ENCODE assay signal across 11 cellular contexts in the genomic region with DNA sequence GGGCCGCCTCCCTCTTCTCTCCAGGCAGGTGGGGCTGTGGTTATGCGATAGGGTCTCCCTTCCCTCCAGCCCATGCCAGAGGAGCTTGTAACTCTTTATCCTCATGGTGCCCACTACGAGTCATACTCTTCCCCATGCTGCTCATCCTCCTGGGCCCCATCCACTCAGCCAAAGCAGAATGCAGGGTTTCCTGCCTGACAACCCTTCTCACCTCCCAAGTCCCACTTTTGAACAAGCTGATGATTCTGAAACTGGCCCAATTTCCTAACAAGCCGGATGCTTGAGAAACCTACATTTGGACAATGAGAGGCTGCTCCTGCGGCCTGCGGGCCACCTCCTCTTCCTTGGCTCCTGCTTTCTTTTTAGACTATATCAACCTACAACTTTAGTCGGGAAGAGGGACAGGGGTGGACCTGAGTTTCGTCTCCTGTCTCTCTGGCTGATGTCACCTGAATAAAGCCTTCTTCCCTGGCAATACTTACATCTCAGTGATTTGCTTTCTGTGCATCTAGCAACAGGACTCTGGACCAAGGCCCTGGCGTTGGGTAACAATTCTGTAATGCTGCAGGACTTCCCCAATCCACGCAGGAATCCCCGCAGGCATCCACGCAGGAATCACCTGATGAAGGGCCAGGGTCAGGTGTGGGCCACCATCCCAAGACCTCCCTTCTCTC. TPM values are rescaled to one million over a fixed set of nuclear protein-coding genes. Genes with fewer than 3 reads are reported as not detected.
DNase-seq lines count a peak whose midpoint lies in the region; ATAC-seq and TF ChIP-seq lines count a peak whose summit lies in the region.
"Had no signal": no experiment of that assay in that cellular context is flagged by ENCODE, and none has a peak within 500 bp of the region (broad histone marks: within the 10 kb centered on the region; RNA-seq: fewer than 3 reads in every experiment).

No MANE protein-coding gene starts in this region.

- H3K36me3 ChIP-seq in heart right ventricle = peaks cover 0 to 44% (median 0%) of the 10 kb centered on the region in 9 donors

- in situ Hi-C loops in G401 (cut with HindIII; ENCODE audit: low sequenced_read_pairs) = no loop called here

- H3K9me3 Mint-ChIP-seq in CD14-positive monocyte (no peaks in the 10 kb centered on the region), memory B cell (no peaks in the 10 kb centered on the region)
- no peaks in the 10 kb centered on the region for H3K9me3 Mint-ChIP-seq in activated T-helper 1 cell treated with anti-CD3 and anti-CD28 coated beads, Interleukin-12 subunit alpha, Interleukin-12 subunit beta, Interleukin-2, Interleukin-4 antibody, amounts not matched to agents 30 ng/mL and 10 ng/mL and 1 ng/mL, durations not matched to agents 14 hours and 24 hours and 36 hours

- H3K36me3 Mint-ChIP-seq in CD14-positive monocyte (peaks cover 44 to 51% of the 10 kb centered on the region in 2 donors), memory B cell (peaks cover 5% of the 10 kb centered on the region)
- H3K36me3 Mint-ChIP-seq in activated T-helper 1 cell treated with anti-CD3 and anti-CD28 coated beads, Interleukin-12 subunit alpha, Interleukin-12 subunit beta, Interleukin-2, Interleukin-4 antibody, amounts not matched to agents 30 ng/mL and 10 ng/mL and 1 ng/mL, durations not matched to agents 14 hours and 24 hours and 36 hours (ENCODE audit: low read depth) = no peaks in the 10 kb centered on the region

- intact Hi-C loops in CD14-positive monocyte (cut with micrococcal nuclease) = no loop called here
- intact Hi-C loops in activated T-helper 1 cell treated with anti-CD3 and anti-CD28 coated beads, Interleukin-12 subunit alpha, Interleukin-12 subunit beta, Interleukin-2, Interleukin-4 antibody, amounts not matched to agents 30 ng/mL and 10 ng/mL and 1 ng/mL, durations not matched to agents 14 hours and 24 hours and 36 hours (cut with micrococcal nuclease) = no loop called here
- intact Hi-C loops in Right ventricle myocardium inferior (cut with DNase I) = no loop called here
- intact Hi-C loops in heart right ventricle (cut with DNase I) = no loop called here

- H3K27ac ChIP-seq in heart right ventricle = no peak overlapping the region
- H3K27ac ChIP-seq: pancreas had no signal

- WGBS in heart right ventricle, 2 donors = 86 to 91% methylated on average over 12 of the region's 12 CpGs

- no peak overlapping the region for H3K4me3 ChIP-seq in heart right ventricle

- no peak overlapping the region for H3K4me3 Mint-ChIP-seq in CD14-positive monocyte
- peak overlapping the region; percentile 92 for H3K4me3 Mint-ChIP-seq in activated T-helper 1 cell treated with anti-CD3 and anti-CD28 coated beads, Interleukin-12 subunit alpha, Interleukin-12 subunit beta, Interleukin-2, Interleukin-4 antibody, amounts not matched to agents 30 ng/mL and 10 ng/mL and 1 ng/mL, durations not matched to agents 14 hours and 24 hours and 36 hours
- H3K4me3 Mint-ChIP-seq in memory B cell = peak overlapping the region; percentile 96

- H3K27me3 Mint-ChIP-seq in CD14-positive monocyte (ENCODE audit: low read depth in 3 of 3) (peaks cover 0 to 1% (median 0%) of the 10 kb centered on the region in 3 donors), memory B cell (no peaks in the 10 kb centered on the region)
- peaks cover 5% of the 10 kb centered on the region for H3K27me3 Mint-ChIP-seq in activated T-helper 1 cell treated with anti-CD3 and anti-CD28 coated beads, Interleukin-12 subunit alpha, Interleukin-12 subunit beta, Interleukin-2, Interleukin-4 antibody, amounts not matched to agents 30 ng/mL and 10 ng/mL and 1 ng/mL, durations not matched to agents 14 hours and 24 hours and 36 hours (ENCODE audit: insufficient read depth)

- TF ChIP-seq CTCF in CD14-positive monocyte (IDR thresholded peaks at IDR 0.05) (no peak), heart right ventricle (IDR thresholded peaks at IDR 0.05) (no peak)

- H3K9me3 ChIP-seq in heart right ventricle = peaks cover 0 to 13% (median 0%) of the 10 kb centered on the region in 11 donors
- H3K9me3 ChIP-seq: gastrocnemius medialis, pancreas had no signal

- H3K27ac Mint-ChIP-seq in CD14-positive monocyte (peak overlapping the region in 4 of 7 donors; percentile 26 to 77 (median 68)), memory B cell (no peak overlapping the region)
- H3K27ac Mint-ChIP-seq in activated T-helper 1 cell treated with anti-CD3 and anti-CD28 coated beads, Interleukin-12 subunit alpha, Interleukin-12 subunit beta, Interleukin-2, Interleukin-4 antibody, amounts not matched to agents 30 ng/mL and 10 ng/mL and 1 ng/mL, durations not matched to agents 14 hours and 24 hours and 36 hours = peak overlapping the region; percentile 58

- H3K4me1 Mint-ChIP-seq in CD14-positive monocyte = peaks cover 25% of the 10 kb centered on the region
- peaks cover 20% of the 10 kb centered on the region for H3K4me1 Mint-ChIP-seq in activated T-helper 1 cell treated with anti-CD3 and anti-CD28 coated beads, Interleukin-12 subunit alpha, Interleukin-12 subunit beta, Interleukin-2, Interleukin-4 antibody, amounts not matched to agents 30 ng/mL and 10 ng/mL and 1 ng/mL, durations not matched to agents 14 hours and 24 hours and 36 hours (ENCODE audit: low read depth)
- H3K4me1 Mint-ChIP-seq in memory B cell = peaks cover 11% of the 10 kb centered on the region

- no peaks in the 10 kb centered on the region for H3K27me3 ChIP-seq in heart right ventricle
- H3K27me3 ChIP-seq: gastrocnemius medialis, pancreas had no signal

- DNase-seq in CD14-positive monocyte (ENCODE audit: low spot score) = no peak
- DNase-seq in HT1080 (ENCODE audit: low read depth) = peak; percentile 73
- DNase-seq in activated T-helper 1 cell treated with anti-CD3 and anti-CD28 coated beads, Interleukin-12 subunit alpha, Interleukin-12 subunit beta, Interleukin-2, Interleukin-4 antibody, amounts not matched to agents 30 ng/mL and 10 ng/mL and 1 ng/mL, durations not matched to agents 14 hours and 24 hours and 36 hours (ENCODE audit: low spot score) = no peak
- no peak for DNase-seq in memory B cell (ENCODE audit: low spot score in 2 of 2)
- DNase-seq in Right ventricle myocardium inferior (ENCODE audit: missing footprints) = no peak
- DNase-seq in heart right ventricle = no peak
- DNase-seq in G401 (ENCODE audit: low spot score) = no peak
- DNase-seq: gastrocnemius medialis; stimulated activated CD8-positive, alpha-beta memory T cell treated with anti-CD3 and anti-CD28 coated beads, Interleukin-4, amount 100 ng/mL, for 48 hours had no signal

- H3K4me1 ChIP-seq in heart right ventricle = peaks cover 13 to 38% (median 30%) of the 10 kb centered on the region in 9 donors

- ATAC-seq in memory B cell (ENCODE audit: low read depth) (no peak), Right ventricle myocardium inferior (no peak), GM19395 (IDR thresholded peaks at IDR 0.05; ENCODE audit: unreplicated experiment) (no peak), heart right ventricle (no peak)
- ATAC-seq: gastrocnemius medialis, pancreas had no signal

RNA-seq across cellular contexts. Expression of a gene that starts 1.5 kb away (rescaled TPM):
- polyA plus RNA-seq in CD14-positive monocyte (100 to 1,000 TPM; 114 to 141 TPM), heart right ventricle (100 to 1,000 TPM; 496 to 774 TPM)
- total RNA-seq in HT1080 (2014; rRNA removed; shearing (Covaris generic)) = 304 and 308 TPM in 2 replicates
- 161 and 195 TPM in 2 replicates for polyA plus RNA-seq in HT1080 (2015; cell fraction: cytosol; rRNA removed)
- polyA plus RNA-seq in HT1080 (2015; cell fraction: nucleus; rRNA removed) = 88.6 and 90.0 TPM in 2 replicates
- 137 and 144 TPM in 2 replicates for total RNA-seq in activated T-helper 1 cell treated with anti-CD3 and anti-CD28 coated beads, Interleukin-12 subunit alpha, Interleukin-12 subunit beta, Interleukin-2, Interleukin-4 antibody, amounts not matched to agents 30 ng/mL and 10 ng/mL and 1 ng/mL, durations not matched to agents 14 hours and 24 hours and 36 hours
- total RNA-seq in Right ventricle myocardium inferior (479 TPM), heart right ventricle (100 to 1,000 TPM; 330 to 492 (median 421) TPM)
- 177 and 212 TPM in 2 replicates for total RNA-seq in G401 (2014; rRNA removed; shearing (Covaris generic))

RNA-seq across cellular contexts. Expression of a gene that starts 9.9 kb away (rescaled TPM):
- polyA plus RNA-seq in CD14-positive monocyte (100 to 1,000 TPM; 197 to 225 TPM), heart right ventricle (10 to 100 TPM; 41.9 to 91.4 TPM)
- 75.1 and 77.2 TPM in 2 replicates for total RNA-seq in HT1080 (2014; rRNA removed; shearing (Covaris generic))
- 37.9 and 40.4 TPM in 2 replicates for polyA plus RNA-seq in HT1080 (2015; cell fraction: cytosol; rRNA removed)
- polyA plus RNA-seq in HT1080 (2015; cell fraction: nucleus; rRNA removed) = 805 and 853 TPM in 2 replicates
- total RNA-seq in activated T-helper 1 cell treated with anti-CD3 and anti-CD28 coated beads, Interleukin-12 subunit alpha, Interleukin-12 subunit beta, Interleukin-2, Interleukin-4 antibody, amounts not matched to agents 30 ng/mL and 10 ng/mL and 1 ng/mL, durations not matched to agents 14 hours and 24 hours and 36 hours = 142 and 152 TPM in 2 replicates
- total RNA-seq in Right ventricle myocardium inferior (30.4 TPM), heart right ventricle (10 to 100 TPM in 9 of 10 donors, 1 to 10 TPM in 1; 7.9 to 44.8 (median 14.6) TPM)
- total RNA-seq in G401 (2014; rRNA removed; shearing (Covaris generic)) = 9.7 and 9.8 TPM in 2 replicates

RNA-seq across cellular contexts. Expression of a gene that starts 18.8 kb away (rescaled TPM):
- polyA plus RNA-seq in CD14-positive monocyte (10 to 100 TPM; 79.8 to 86.7 TPM), heart right ventricle (1 to 10 TPM; 2.1 to 3.2 TPM)
- total RNA-seq in HT1080 (2014; rRNA removed; shearing (Covaris generic)) = 15.5 and 19.0 TPM in 2 replicates
- polyA plus RNA-seq in HT1080 (2015; cell fraction: cytosol; rRNA removed) = 48.1 and 53.6 TPM in 2 replicates
- polyA plus RNA-seq in HT1080 (2015; cell fraction: nucleus; rRNA removed) = 53.1 and 75.3 TPM in 2 replicates
- not detected in 2 replicates for total RNA-seq in activated T-helper 1 cell treated with anti-CD3 and anti-CD28 coated beads, Interleukin-12 subunit alpha, Interleukin-12 subunit beta, Interleukin-2, Interleukin-4 antibody, amounts not matched to agents 30 ng/mL and 10 ng/mL and 1 ng/mL, durations not matched to agents 14 hours and 24 hours and 36 hours
- total RNA-seq in Right ventricle myocardium inferior (3.5 TPM), heart right ventricle (10 to 100 TPM in 1 of 10 donors, 1 to 10 TPM in 9; 3.5 to 11.0 (median 4.3) TPM)
- 1.2 and 2.1 TPM in 2 replicates for total RNA-seq in G401 (2014; rRNA removed; shearing (Covaris generic))

RNA-seq across cellular contexts. Expression of a gene that starts 25.0 kb away (rescaled TPM):
- 100 to 1,000 TPM; 185 to 220 TPM for polyA plus RNA-seq in CD14-positive monocyte
- 16.2 and 18.7 TPM in 2 replicates for total RNA-seq in HT1080 (2014; rRNA removed; shearing (Covaris generic))
- polyA plus RNA-seq in HT1080 (2015; cell fraction: cytosol; rRNA removed) = 31.0 and 32.6 TPM in 2 replicates
- polyA plus RNA-seq in HT1080 (2015; cell fraction: nucleus; rRNA removed) = 47.2 and 48.1 TPM in 2 replicates
- 13.9 and 14.8 TPM in 2 replicates for total RNA-seq in activated T-helper 1 cell treated with anti-CD3 and anti-CD28 coated beads, Interleukin-12 subunit alpha, Interleukin-12 subunit beta, Interleukin-2, Interleukin-4 antibody, amounts not matched to agents 30 ng/mL and 10 ng/mL and 1 ng/mL, durations not matched to agents 14 hours and 24 hours and 36 hours
- total RNA-seq in Right ventricle myocardium inferior = 9.0 TPM
- 10 to 100 TPM in 2 of 10 donors, 1 to 10 TPM in 8; 3.2 to 18.2 (median 6.2) TPM for total RNA-seq in heart right ventricle
- 1 to 10 TPM; 8.8 to 9.1 TPM for polyA plus RNA-seq in heart right ventricle
- 17.8 and 34.7 TPM in 2 replicates for total RNA-seq in G401 (2014; rRNA removed; shearing (Covaris generic))

Comparison
In these comparisons a context has a peak if more than half of its experiments do, and no peak if none do; other contexts are left out.
1. H3K4me3 Mint-ChIP-seq: peak in activated T-helper 1 cell treated with anti-CD3 and anti-CD28 coated beads, Interleukin-12 subunit alpha, Interleukin-12 subunit beta, Interleukin-2, Interleukin-4 antibody, amounts not matched to agents 30 ng/mL and 10 ng/mL and 1 ng/mL, durations not matched to agents 14 hours and 24 hours and 36 hours (single experiment) and memory B cell (single experiment); none in CD14-positive monocyte (0 of 2).